ENCODE assay signal across 19 cellular contexts in genomic region chr22:45531944-45532631, GRCh38. TPM values are rescaled to one million over a fixed set of nuclear protein-coding genes. Genes with fewer than 3 reads are reported as not detected.
A peak's percentile ranks its signal among the peaks of the same experiment; 100 is the strongest.
DNase-seq lines count a peak whose midpoint lies in the region; ATAC-seq and TF ChIP-seq lines count a peak whose summit lies in the region.
"Had no signal": no experiment of that assay in that cellular context is flagged by ENCODE, and none has a peak within 500 bp of the region (broad histone marks: within the 10 kb centered on the region; RNA-seq: fewer than 3 reads in every experiment).

No MANE protein-coding gene starts in this region.

- ATAC-seq in activated CD8-positive, alpha-beta T cell treated with anti-CD3 and anti-CD28 coated beads for 36 hours, result no peak
- ATAC-seq: activated CD4-positive, CD25-positive, alpha-beta regulatory T cell treated with anti-CD3 and anti-CD28 coated beads, Interleukin-2, amount 50 U/mL, for 24 hours; effector memory CD8-positive, alpha-beta T cell; K562 had no signal

- H3K36me3 Mint-ChIP-seq in type B pancreatic cell, result peaks cover 17% of the 10 kb centered on the region
- no peaks in the 10 kb centered on the region for H3K36me3 Mint-ChIP-seq in activated CD8-positive, alpha-beta T cell treated with anti-CD3 and anti-CD28 coated beads for 36 hours (ENCODE audit: low read depth)
- H3K36me3 Mint-ChIP-seq: activated naive CD4-positive, alpha-beta T cell treated with anti-CD3 and anti-CD28 coated beads, Interleukin-2, amount 50 U/mL, for 24 hours; CD8-positive, alpha-beta memory T cell; immature natural killer cell had no signal

- no peaks in the 10 kb centered on the region for H3K27me3 Mint-ChIP-seq in type B pancreatic cell
- H3K27me3 Mint-ChIP-seq in activated CD8-positive, alpha-beta T cell treated with anti-CD3 and anti-CD28 coated beads for 36 hours, result no peaks in the 10 kb centered on the region
- H3K27me3 Mint-ChIP-seq: activated naive CD4-positive, alpha-beta T cell treated with anti-CD3 and anti-CD28 coated beads, Interleukin-2, amount 50 U/mL, for 24 hours had no signal

- CTCF ChIA-PET in activated CD8-positive, alpha-beta T cell treated with anti-CD3 and anti-CD28 coated beads for 36 hours (lab: Charles Lee), result interaction anchor here (0.9 kb wide), 1 partner anchor 22 kb away, joined by 3 read pairs; no protein-coding TSS in a partner anchor

- peaks cover 19% of the 10 kb centered on the region for H3K4me1 Mint-ChIP-seq in type B pancreatic cell (ENCODE audit: unreplicated experiment)
- no peaks in the 10 kb centered on the region for H3K4me1 Mint-ChIP-seq in activated CD8-positive, alpha-beta T cell treated with anti-CD3 and anti-CD28 coated beads for 36 hours (ENCODE audit: low read depth)
- H3K4me1 Mint-ChIP-seq: activated naive CD4-positive, alpha-beta T cell treated with anti-CD3 and anti-CD28 coated beads, Interleukin-2, amount 50 U/mL, for 24 hours; CD8-positive, alpha-beta memory T cell; immature natural killer cell had no signal

- H3K27ac Mint-ChIP-seq in type B pancreatic cell, result peak overlapping the region; percentile 48
- no peak overlapping the region for H3K27ac Mint-ChIP-seq in activated CD8-positive, alpha-beta T cell treated with anti-CD3 and anti-CD28 coated beads for 36 hours
- H3K27ac Mint-ChIP-seq: activated naive CD4-positive, alpha-beta T cell treated with anti-CD3 and anti-CD28 coated beads, Interleukin-2, amount 50 U/mL, for 24 hours; effector memory CD8-positive, alpha-beta T cell; T-helper 1 cell treated with Interleukin-12 subunit alpha and Interleukin-12 subunit beta and Interleukin-4 antibody, amounts not matched to agents 30 μg/mL and 1 μg/mL, for 36 hours had no signal

- TF ChIP-seq CTCF in type B pancreatic cell (conservative IDR thresholded peaks at IDR 0.05), result no peak
- no peak for TF ChIP-seq CTCF in activated CD8-positive, alpha-beta T cell treated with anti-CD3 and anti-CD28 coated beads for 36 hours (IDR thresholded peaks at IDR 0.05)

- POLR2A ChIA-PET in activated CD8-positive, alpha-beta T cell treated with anti-CD3 and anti-CD28 coated beads for 36 hours (lab: Charles Lee), result no interaction called here

- DNase-seq in NCI-H2227 (lab: John Stamatoyannopoulos, UW; ENCODE audit: unreplicated experiment) (peak; percentile 15), NCI-H2227 treated with DMSO at 0.1 percent for 48 hours (lab: John Stamatoyannopoulos, UW) (no peak), astrocyte of the hippocampus (ENCODE audit: low read depth, low spot score) (peak; percentile 70), left kidney (ENCODE audit: low read depth, low spot score) (peak; percentile 44), type B pancreatic cell (ENCODE audit: extremely low spot score, unreplicated experiment) (no peak), EL (no peak), hippocampal formation (lab: John Stamatoyannopoulos, UW) (no peak)
- no peak for DNase-seq in activated CD8-positive, alpha-beta T cell treated with anti-CD3 and anti-CD28 coated beads for 36 hours
- DNase-seq: CD8-positive, alpha-beta memory T cell; effector memory CD8-positive, alpha-beta T cell; immature natural killer cell; posterior cingulate gyrus; RPMI8226; stimulated activated CD4-positive, alpha-beta T cell treated with anti-CD3 and anti-CD28 coated beads, Interleukin-15, amount 100 ng/mL, for 24 hours; substantia nigra had no signal

- no peaks in the 10 kb centered on the region for H3K9me3 Mint-ChIP-seq in type B pancreatic cell
- H3K9me3 Mint-ChIP-seq in activated CD8-positive, alpha-beta T cell treated with anti-CD3 and anti-CD28 coated beads for 36 hours, result no peaks in the 10 kb centered on the region
- H3K9me3 Mint-ChIP-seq: activated naive CD4-positive, alpha-beta T cell treated with anti-CD3 and anti-CD28 coated beads, Interleukin-2, amount 50 U/mL, for 24 hours; CD8-positive, alpha-beta memory T cell; effector memory CD8-positive, alpha-beta T cell; immature natural killer cell; T-helper 1 cell treated with Interleukin-12 subunit alpha and Interleukin-12 subunit beta and Interleukin-4 antibody, amounts not matched to agents 30 μg/mL and 1 μg/mL, for 36 hours had no signal

- intact Hi-C loops in activated CD8-positive, alpha-beta T cell treated with anti-CD3 and anti-CD28 coated beads for 36 hours (cut with micrococcal nuclease), result no loop called here

- H3K4me3 Mint-ChIP-seq in type B pancreatic cell, result peak overlapping the region; percentile 50
- H3K4me3 Mint-ChIP-seq in activated CD8-positive, alpha-beta T cell treated with anti-CD3 and anti-CD28 coated beads for 36 hours, result no peak overlapping the region
- H3K4me3 Mint-ChIP-seq: activated naive CD4-positive, alpha-beta T cell treated with anti-CD3 and anti-CD28 coated beads, Interleukin-2, amount 50 U/mL, for 24 hours; CD8-positive, alpha-beta memory T cell; effector memory CD8-positive, alpha-beta T cell; immature natural killer cell; T-helper 1 cell treated with Interleukin-12 subunit alpha and Interleukin-12 subunit beta and Interleukin-4 antibody, amounts not matched to agents 30 μg/mL and 1 μg/mL, for 36 hours had no signal

RNA-seq across cellular contexts. Expression of gene FBLN1, which starts 29.4 kb away (rescaled TPM):
- total RNA-seq in type B pancreatic cell (ENCODE audit: low replicate concordance), result 121 and 271 TPM in 2 replicates
- total RNA-seq in activated CD8-positive, alpha-beta T cell treated with anti-CD3 and anti-CD28 coated beads for 36 hours, result under 1 TPM in 1 of 2 experiments, not detected in 1; 0.56 TPM
- total RNA-seq: CD8-positive, alpha-beta memory T cell had no signal

Comparison
In these comparisons a context has a peak if more than half of its experiments do, and no peak if none do; other contexts are left out.
1. DNase-seq: peak in NCI-H2227 (single experiment), astrocyte of the hippocampus (single experiment) and left kidney (single experiment); none in NCI-H2227 treated with DMSO at 0.1 percent for 48 hours (single experiment), type B pancreatic cell (single experiment), EL (single experiment), hippocampal formation (0 of 2) and activated CD8-positive, alpha-beta T cell treated with anti-CD3 and anti-CD28 coated beads for 36 hours (single experiment).
2. RNA of gene FBLN1, which starts 29.4 kb away (total RNA-seq): 121 to 271 TPM in type B pancreatic cell; 0.56 TPM in activated CD8-positive, alpha-beta T cell treated with anti-CD3 and anti-CD28 coated beads for 36 hours; every median in the first group is over 10 times any median in the second.